13 cellular contexts compared by ENCODE assay signal in the genomic region with DNA sequence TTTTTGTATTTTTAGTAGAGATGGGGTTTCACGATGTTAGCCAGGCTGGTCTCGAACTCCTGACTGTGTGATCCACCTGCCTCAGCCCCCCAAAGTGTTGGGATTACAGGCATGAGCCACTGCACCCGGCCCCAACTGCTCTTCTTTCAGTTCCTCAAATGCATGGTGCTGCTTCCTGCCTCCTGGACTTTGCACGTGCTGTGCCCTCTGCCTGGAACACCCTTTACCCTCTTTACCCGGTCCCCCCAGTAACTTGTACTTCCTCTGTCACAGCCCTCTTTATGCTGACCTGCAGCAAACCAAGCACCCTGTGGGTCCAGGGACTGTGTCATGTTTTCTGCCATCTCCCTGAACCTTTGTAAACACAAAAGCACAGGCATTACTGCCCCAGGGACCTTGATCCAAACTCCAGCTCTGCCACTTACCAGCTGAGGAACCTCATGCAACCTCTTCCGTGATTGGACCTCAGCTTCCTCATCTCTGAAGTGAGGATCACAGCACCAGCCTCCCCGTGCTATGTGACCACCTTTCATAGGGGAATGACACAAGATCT. TPM values are rescaled to one million over a fixed set of nuclear protein-coding genes. Genes with fewer than 3 reads are reported as not detected.
DNase-seq lines count a peak whose midpoint lies in the region; ATAC-seq, FAIRE-seq and TF ChIP-seq lines count a peak whose summit lies in the region.
"Had no signal": no experiment of that assay in that cellular context is flagged by ENCODE, and none has a peak within 500 bp of the region (broad histone marks: within the 10 kb centered on the region; RNA-seq: fewer than 3 reads in every experiment).

No MANE protein-coding gene starts in this region.

- H3K27ac Mint-ChIP-seq in CD14-positive monocyte, result peak overlapping the region; percentile 93 to 98 (median 95)
- H3K27ac Mint-ChIP-seq: activated naive CD8-positive, alpha-beta T cell treated with anti-CD3 and anti-CD28 coated beads, Interleukin-2, amount 50 U/mL, for 24 hours had no signal

- no peaks in the 10 kb centered on the region for H3K36me3 ChIP-seq in GM12878 (ENCODE audit: control insufficient read depth in 2 of 2, insufficient read depth in 2 of 2, low read length in 1 of 2)
- peaks cover 5% of the 10 kb centered on the region for H3K36me3 ChIP-seq in neutrophil
- H3K36me3 ChIP-seq: BE2C had no signal

- TF ChIP-seq CTCF in CD14-positive monocyte (IDR thresholded peaks at IDR 0.05), result no peak
- no peak for TF ChIP-seq CTCF in GM12878 (IDR thresholded peaks at IDR 0.05 in 2 of 3, conservative IDR thresholded peaks at IDR 0.05 in 1 of 3; ENCODE audit: control insufficient read depth in 2 of 3, extremely low read depth in 1 of 3, insufficient read depth in 1 of 3, low read depth in 3 of 3, low read length in 3 of 3)
- TF ChIP-seq CTCF in neutrophil (IDR thresholded peaks at IDR 0.05), result no peak

- peak overlapping the region; percentile 37 for H2AFZ ChIP-seq in GM12878 (ENCODE audit: control insufficient read depth, low read depth, low read length)

- peak overlapping the region; percentile 54 for H3K4me2 ChIP-seq in GM12878 (ENCODE audit: control insufficient read depth, insufficient read depth)
- H3K4me2 ChIP-seq: KMS-11 had no signal

- no peaks in the 10 kb centered on the region for H3K79me2 ChIP-seq in GM12878 (ENCODE audit: control insufficient read depth, insufficient read depth, low read length)

- H4K20me1 ChIP-seq in GM12878 (ENCODE audit: control insufficient read depth, insufficient read depth), result no peaks in the 10 kb centered on the region

- POLR2A ChIA-PET in GM12878 (lab: Charles Lee), result interaction anchor here (0.6 to 1.1 kb wide), 3 partner anchors 18 to 154 kb away, joined by 3 to 5 read pairs (median 4); a partner anchor contains a TSS

- peaks cover 16 to 36% of the 10 kb centered on the region in 2 donors for H3K36me3 Mint-ChIP-seq in CD14-positive monocyte

- H3K27me3 Mint-ChIP-seq in CD14-positive monocyte (ENCODE audit: low read depth in 3 of 3), result peaks cover 8 to 11% (median 8%) of the 10 kb centered on the region in 3 donors

- H3K27me3 ChIP-seq in GM12878 (replicated peaks in 1 of 2; ENCODE audit: control insufficient read depth in 2 of 2, insufficient read depth in 2 of 2, low read length in 1 of 2) (peaks cover 0 to 2% of the 10 kb centered on the region in 2 experiments; a peak in 2 of 4 replicates), neutrophil (peaks cover 13% of the 10 kb centered on the region)

- TF ChIP-seq POLR2A in GM12878 (IDR thresholded peaks at IDR 0.05; ENCODE audit: low read depth, low read length), result no peak

- H3K4me1 ChIP-seq in GM12878 (ENCODE audit: control insufficient read depth, insufficient read depth, low read length) (peaks cover 31% of the 10 kb centered on the region), neutrophil (ENCODE audit: control insufficient read depth in 1 of 2, insufficient read depth in 1 of 2, low read depth in 1 of 2, low read length in 1 of 2) (peaks cover 40 to 44% of the 10 kb centered on the region in 2 experiments)

- RAD21 ChIA-PET in GM12878 (lab: Charles Lee; ENCODE audit: unreplicated experiment), result interaction anchor here (4.6 kb wide), 1 partner anchor 41 kb away, joined by 26 read pairs; no protein-coding TSS in a partner anchor

- H3K4me3 Mint-ChIP-seq in CD14-positive monocyte, result peak overlapping the region; percentile 51 to 73
- H3K4me3 Mint-ChIP-seq: activated naive CD8-positive, alpha-beta T cell treated with anti-CD3 and anti-CD28 coated beads, Interleukin-2, amount 50 U/mL, for 24 hours had no signal

- BruUV-seq in GM12878 (replicated peaks; lab: Mats Ljungman, UMichigan), result no TSS peak

- 10% methylated on average over 7 of the region's 7 CpGs for WGBS in GM12878 (ENCODE audit: insufficient coverage, insufficient replicate concordance, low lambda C conversion rate, missing lambda C conversion rate)

- H3K9me3 Mint-ChIP-seq in CD14-positive monocyte, result peaks cover 2 to 7% (median 6%) of the 10 kb centered on the region in 7 donors
- H3K9me3 Mint-ChIP-seq: activated naive CD8-positive, alpha-beta T cell treated with anti-CD3 and anti-CD28 coated beads, Interleukin-2, amount 50 U/mL, for 24 hours had no signal

- SMC1A ChIA-PET in GM12878 (lab: Charles Lee; ENCODE audit: uncharacterized antibody, unreplicated experiment), result interaction anchor here (0.7 to 0.8 kb wide), 3 partner anchors 36 to 187 kb away, joined by 3 to 4 read pairs (median 4); a partner anchor contains a TSS

- no peak for TF ChIP-seq EP300 in GM12878 (IDR thresholded peaks at IDR 0.05; ENCODE audit: borderline replicate concordance in 1 of 2, control insufficient read depth in 1 of 2, low read depth in 2 of 2, low read length in 2 of 2)

- H3K4me3 ChIP-seq in GM12878 (no peak overlapping the region), neutrophil (ENCODE audit: low read depth in 1 of 2, low read length in 1 of 2) (no peak overlapping the region)

- no peak for TF ChIP-seq RAD21 in GM12878 (IDR thresholded peaks at IDR 0.05; ENCODE audit: insufficient read depth, low read depth, low read length)

- FAIRE-seq in GM12878 (lab: Jason Lieb, UNC), result peak; percentile 68

- in situ Hi-C loops in GM12878 (cut with MboI), result no loop called here

- H3K4me1 Mint-ChIP-seq in CD14-positive monocyte, result peaks cover 55% of the 10 kb centered on the region

- ATAC-seq in GM12878 (peak; percentile 22), HG03045 (IDR thresholded peaks at IDR 0.05; ENCODE audit: unreplicated experiment) (no peak), HG03432 (IDR thresholded peaks at IDR 0.05; ENCODE audit: unreplicated experiment) (no peak)
- ATAC-seq: activated naive CD8-positive, alpha-beta T cell treated with anti-CD3 and anti-CD28 coated beads, Interleukin-2, amount 50 U/mL, for 24 hours; esophagus mucosa had no signal

- peak overlapping the region; percentile 24; the same call in 1 of the 2 replicates for H3K9ac ChIP-seq in GM12878 (ENCODE audit: control insufficient read depth, insufficient read depth, low read length)
- H3K9ac ChIP-seq: KMS-11 had no signal

- H3K9me3 ChIP-seq in GM12878 (replicated peaks; ENCODE audit: control insufficient read depth, insufficient read depth, low read length), result no peaks in the 10 kb centered on the region
- no peaks in the 10 kb centered on the region for H3K9me3 ChIP-seq in neutrophil
- H3K9me3 ChIP-seq: BE2C had no signal

- intact Hi-C loops in CD14-positive monocyte (cut with micrococcal nuclease) (loop anchor here (2.0 to 10.0 kb wide), 3 partner anchors 15 to 97 kb away; no protein-coding TSS in a partner anchor), GM12878 (cut with micrococcal nuclease; ENCODE audit: unreplicated experiment) (no loop called here)

- H3K27ac ChIP-seq in GM12878 (ENCODE audit: control insufficient read depth, insufficient read depth) (peak overlapping the region; percentile 5; the same call in 1 of the 2 replicates), neutrophil (peak overlapping the region; percentile 58)
- H3K27ac ChIP-seq: KMS-11 had no signal

- CTCF ChIA-PET in GM12878 (lab: Yijun Ruan, JAX), result interaction anchor here (1.4 to 4.7 kb wide), 7 partner anchors 18 to 173 kb away, joined by 3 to 67 read pairs (median 4); a partner anchor contains a TSS

- DNase-seq in CD14-positive monocyte (ENCODE audit: low spot score), result peak; percentile 80
- DNase-seq in NAMALWA (ENCODE audit: low spot score), result peak; percentile 73
- DNase-seq in GM12878 (ENCODE audit: low read depth, low spot score), result peak; percentile 61
- DNase-seq in activated CD4-positive, CD25-positive, alpha-beta regulatory T cell (lab: John Stamatoyannopoulos, UW), result no peak
- DNase-seq in foreskin melanocyte, result no peak
- DNase-seq: activated naive CD8-positive, alpha-beta T cell treated with anti-CD3 and anti-CD28 coated beads, Interleukin-2, amount 50 U/mL, for 24 hours; BE2C; stimulated activated CD4-positive, alpha-beta T cell treated with anti-CD3 and anti-CD28 coated beads, Interleukin-4, amount 100 ng/mL, for 4 hours had no signal

RNA-seq across cellular contexts. Expression of a gene that starts 3.8 kb away (rescaled TPM):
- 100 to 1,000 TPM; 601 to 625 TPM for polyA plus RNA-seq in CD14-positive monocyte
- 4.3 and 4.8 TPM in 2 replicates for total RNA-seq in GM12878 (2013; cell fraction: nucleolus; rRNA removed)
- 47.5 and 48.3 TPM in 2 replicates for total RNA-seq in GM12878 (2014; rRNA removed)
- 21.2 and 21.7 TPM in 2 replicates for total RNA-seq in GM12878 (2014; rRNA removed; fragmentation: Illumina TruSeq; extraction: Trizol)
- total RNA-seq in GM12878 (2021), result 30.0 and 31.6 TPM in 2 replicates
- polyA plus RNA-seq in GM12878 (2011; ENCODE audit: low read depth), result 11.0 TPM
- polyA plus RNA-seq in GM12878 (2011; rRNA removed), result 10.9 and 23.9 TPM in 2 replicates
- polyA plus RNA-seq in GM12878 (2011; cell fraction: cytosol; rRNA removed), result 56.6 and 61.9 TPM in 2 replicates
- polyA plus RNA-seq in GM12878 (2011; cell fraction: nucleus; rRNA removed), result 23.4 and 36.2 TPM in 2 replicates
- polyA plus RNA-seq in GM12878 (2012), result 30.3 and 49.5 TPM in 2 replicates
- 2.5 and 11.3 TPM in 2 replicates for polyA plus RNA-seq in GM12878 (2014; fragmentation: Illumina TruSeq; extraction: Trizol)
- polyA plus RNA-seq in GM12878 (2014; fragmentation: Nextera tagmentation; extraction: Ambion mirVana), result 10 to 100 TPM in 1 of 2 experiments, 1 to 10 TPM in 1; 6.3 to 16.3 TPM
- 53.3 and 58.1 TPM in 2 replicates for polyA plus RNA-seq in GM12878 (2014; rRNA removed)
- 10 to 100 TPM; 38.9 to 42.7 TPM for polyA plus RNA-seq in GM12878 (2016; fragmentation: Nextera tagmentation; extraction: Ambion mirVana)
- 14.0 and 17.2 TPM in 2 replicates for polyA minus RNA-seq in GM12878 (2011; rRNA and poly(A)+ RNA removed)
- polyA minus RNA-seq in GM12878 (2011; cell fraction: cytosol; rRNA and poly(A)+ RNA removed), result 44.1 and 48.3 TPM in 2 replicates
- polyA minus RNA-seq in GM12878 (2011; cell fraction: nucleus; rRNA and poly(A)+ RNA removed), result 5.6 and 10.3 TPM in 2 replicates

RNA-seq across cellular contexts. Expression of a gene that starts 5.1 kb away (rescaled TPM):
- polyA plus RNA-seq in CD14-positive monocyte (not detected), GM12878 (2011; rRNA removed) (0.46 and 0.57 TPM in 2 replicates), GM12878 (2014; fragmentation: Illumina TruSeq; extraction: Trizol) (0.24 TPM in 1 of 2 replicates, not detected in the other), GM12878 (2014; fragmentation: Nextera tagmentation; extraction: Ambion mirVana) (under 1 TPM in 1 of 2 experiments, not detected in 1; 0.04 TPM), GM12878 (2014; rRNA removed) (0.50 and 0.56 TPM in 2 replicates), GM12878 (2016; fragmentation: Nextera tagmentation; extraction: Ambion mirVana) (1 to 10 TPM in 1 of 2 experiments, under 1 TPM in 1; 0.64 to 1.1 TPM)
- total RNA-seq in GM12878 (2013; cell fraction: nucleolus; rRNA removed), result 0.66 and 0.90 TPM in 2 replicates
- total RNA-seq in GM12878 (2014; rRNA removed) (0.34 and 0.54 TPM in 2 replicates), GM12878 (2014; rRNA removed; fragmentation: Illumina TruSeq; extraction: Trizol) (0.14 and 0.22 TPM in 2 replicates), GM12878 (2021) (0.18 and 0.69 TPM in 2 replicates)
- 1.1 TPM for polyA plus RNA-seq in GM12878 (2011; ENCODE audit: low read depth)
- 0.75 and 0.85 TPM in 2 replicates for polyA plus RNA-seq in GM12878 (2011; cell fraction: cytosol; rRNA removed)
- polyA plus RNA-seq in GM12878 (2011; cell fraction: nucleus; rRNA removed), result 0.67 and 1.2 TPM in 2 replicates
- 1.7 and 3.1 TPM in 2 replicates for polyA plus RNA-seq in GM12878 (2012)
- 0.26 and 0.66 TPM in 2 replicates for polyA minus RNA-seq in GM12878 (2011; rRNA and poly(A)+ RNA removed)
- polyA minus RNA-seq in GM12878 (2011; cell fraction: cytosol; rRNA and poly(A)+ RNA removed), result not detected in 2 replicates
- not detected in 2 replicates for polyA minus RNA-seq in GM12878 (2011; cell fraction: nucleus; rRNA and poly(A)+ RNA removed)

RNA-seq across cellular contexts. Expression of a gene that starts 17.6 kb away (rescaled TPM):
- 10 to 100 TPM; 30.4 to 49.4 TPM for polyA plus RNA-seq in CD14-positive monocyte
- total RNA-seq in GM12878 (2013; cell fraction: nucleolus; rRNA removed), result 6.7 and 7.3 TPM in 2 replicates
- 14.4 and 16.7 TPM in 2 replicates for total RNA-seq in GM12878 (2014; rRNA removed)
- 12.4 and 13.6 TPM in 2 replicates for total RNA-seq in GM12878 (2014; rRNA removed; fragmentation: Illumina TruSeq; extraction: Trizol)
- total RNA-seq in GM12878 (2021), result 19.3 and 22.4 TPM in 2 replicates
- 7.0 TPM for polyA plus RNA-seq in GM12878 (2011; ENCODE audit: low read depth)
- 10.0 and 12.9 TPM in 2 replicates for polyA plus RNA-seq in GM12878 (2011; rRNA removed)
- 12.1 and 13.4 TPM in 2 replicates for polyA plus RNA-seq in GM12878 (2011; cell fraction: cytosol; rRNA removed)
- 10.8 and 11.0 TPM in 2 replicates for polyA plus RNA-seq in GM12878 (2011; cell fraction: nucleus; rRNA removed)
- 11.3 TPM in 2 replicates for polyA plus RNA-seq in GM12878 (2012)
- polyA plus RNA-seq in GM12878 (2014; fragmentation: Illumina TruSeq; extraction: Trizol), result 7.4 and 9.5 TPM in 2 replicates
- polyA plus RNA-seq in GM12878 (2014; fragmentation: Nextera tagmentation; extraction: Ambion mirVana), result 1 to 10 TPM; 4.2 to 8.4 TPM
- polyA plus RNA-seq in GM12878 (2014; rRNA removed), result 13.8 and 16.2 TPM in 2 replicates
- polyA plus RNA-seq in GM12878 (2016; fragmentation: Nextera tagmentation; extraction: Ambion mirVana), result 10 to 100 TPM; 13.9 to 17.4 TPM
- 11.6 and 22.9 TPM in 2 replicates for polyA minus RNA-seq in GM12878 (2011; rRNA and poly(A)+ RNA removed)
- 12.4 and 13.5 TPM in 2 replicates for polyA minus RNA-seq in GM12878 (2011; cell fraction: cytosol; rRNA and poly(A)+ RNA removed)
- polyA minus RNA-seq in GM12878 (2011; cell fraction: nucleus; rRNA and poly(A)+ RNA removed), result 4.2 and 7.0 TPM in 2 replicates

RNA-seq across cellular contexts. Expression of a gene that starts 36.0 kb away (rescaled TPM):
- 10 to 100 TPM; 21.0 to 21.6 TPM for polyA plus RNA-seq in CD14-positive monocyte
- total RNA-seq in GM12878 (2013; cell fraction: nucleolus; rRNA removed), result 3.5 and 3.7 TPM in 2 replicates
- total RNA-seq in GM12878 (2014; rRNA removed), result 12.2 and 12.9 TPM in 2 replicates
- total RNA-seq in GM12878 (2014; rRNA removed; fragmentation: Illumina TruSeq; extraction: Trizol), result 4.0 and 4.5 TPM in 2 replicates
- total RNA-seq in GM12878 (2021), result 10.4 and 10.7 TPM in 2 replicates
- polyA plus RNA-seq in GM12878 (2011; ENCODE audit: low read depth), result 4.4 TPM
- polyA plus RNA-seq in GM12878 (2011; rRNA removed), result 3.8 and 6.5 TPM in 2 replicates
- 9.8 and 14.0 TPM in 2 replicates for polyA plus RNA-seq in GM12878 (2011; cell fraction: cytosol; rRNA removed)
- polyA plus RNA-seq in GM12878 (2011; cell fraction: nucleus; rRNA removed), result 9.6 and 11.2 TPM in 2 replicates
- 8.4 and 12.0 TPM in 2 replicates for polyA plus RNA-seq in GM12878 (2012)
- 0.89 and 2.6 TPM in 2 replicates for polyA plus RNA-seq in GM12878 (2014; fragmentation: Illumina TruSeq; extraction: Trizol)
- polyA plus RNA-seq in GM12878 (2014; fragmentation: Nextera tagmentation; extraction: Ambion mirVana), result 1 to 10 TPM in 1 of 2 experiments, under 1 TPM in 1; 0.23 to 1.6 TPM
- polyA plus RNA-seq in GM12878 (2014; rRNA removed), result 9.5 and 12.9 TPM in 2 replicates
- 10 to 100 TPM; 12.5 to 14.2 TPM for polyA plus RNA-seq in GM12878 (2016; fragmentation: Nextera tagmentation; extraction: Ambion mirVana)
- polyA minus RNA-seq in GM12878 (2011; rRNA and poly(A)+ RNA removed), result 1.9 and 4.7 TPM in 2 replicates
- polyA minus RNA-seq in GM12878 (2011; cell fraction: cytosol; rRNA and poly(A)+ RNA removed), result 2.4 TPM in 2 replicates
- polyA minus RNA-seq in GM12878 (2011; cell fraction: nucleus; rRNA and poly(A)+ RNA removed), result 3.4 and 5.7 TPM in 2 replicates

RNA-seq across cellular contexts. Expression of a gene that starts 48.6 kb away (rescaled TPM):
- polyA plus RNA-seq in CD14-positive monocyte, result under 1 TPM in 1 of 2 donors, not detected in 1; 0.13 TPM
- 1.8 TPM in 2 replicates for total RNA-seq in GM12878 (2013; cell fraction: nucleolus; rRNA removed)
- total RNA-seq in GM12878 (2014; rRNA removed), result 0.98 and 1.1 TPM in 2 replicates
- 0.54 and 0.69 TPM in 2 replicates for total RNA-seq in GM12878 (2014; rRNA removed; fragmentation: Illumina TruSeq; extraction: Trizol)
- 1.2 and 1.3 TPM in 2 replicates for total RNA-seq in GM12878 (2021)
- 0.51 TPM for polyA plus RNA-seq in GM12878 (2011; ENCODE audit: low read depth)
- 0.45 and 0.71 TPM in 2 replicates for polyA plus RNA-seq in GM12878 (2011; rRNA removed)
- 0.88 and 0.97 TPM in 2 replicates for polyA plus RNA-seq in GM12878 (2011; cell fraction: cytosol; rRNA removed)
- 0.78 and 1.2 TPM in 2 replicates for polyA plus RNA-seq in GM12878 (2011; cell fraction: nucleus; rRNA removed)
- 1.2 and 1.3 TPM in 2 replicates for polyA plus RNA-seq in GM12878 (2012)
- 0.27 and 0.50 TPM in 2 replicates for polyA plus RNA-seq in GM12878 (2014; fragmentation: Illumina TruSeq; extraction: Trizol)
- under 1 TPM in 1 of 2 experiments, not detected in 1; 0.02 TPM for polyA plus RNA-seq in GM12878 (2014; fragmentation: Nextera tagmentation; extraction: Ambion mirVana)
- polyA plus RNA-seq in GM12878 (2014; rRNA removed), result 1.1 and 1.4 TPM in 2 replicates
- polyA plus RNA-seq in GM12878 (2016; fragmentation: Nextera tagmentation; extraction: Ambion mirVana), result under 1 TPM; 0.12 to 0.29 TPM
- 0.22 and 1.0 TPM in 2 replicates for polyA minus RNA-seq in GM12878 (2011; rRNA and poly(A)+ RNA removed)
- 0.27 TPM in 1 of 2 replicates, not detected in the other for polyA minus RNA-seq in GM12878 (2011; cell fraction: cytosol; rRNA and poly(A)+ RNA removed)
- polyA minus RNA-seq in GM12878 (2011; cell fraction: nucleus; rRNA and poly(A)+ RNA removed), result 0.24 and 0.38 TPM in 2 replicates

Comparison
In these comparisons a context has a peak if more than half of its experiments do, and no peak if none do; other contexts are left out.
1. DNase-seq: peak in CD14-positive monocyte (single experiment), NAMALWA (single experiment) and GM12878 (single experiment); none in activated CD4-positive, CD25-positive, alpha-beta regulatory T cell (0 of 4) and foreskin melanocyte (single experiment).
2. RNA of a gene that starts 3.8 kb away (polyA plus RNA-seq): 601 to 625 TPM in CD14-positive monocyte; 2.5 to 61.9 TPM in GM12878; every median in the first group is over 4 times any median in the second.